ENCODE assay signal across 33 cellular contexts in the genomic region with DNA sequence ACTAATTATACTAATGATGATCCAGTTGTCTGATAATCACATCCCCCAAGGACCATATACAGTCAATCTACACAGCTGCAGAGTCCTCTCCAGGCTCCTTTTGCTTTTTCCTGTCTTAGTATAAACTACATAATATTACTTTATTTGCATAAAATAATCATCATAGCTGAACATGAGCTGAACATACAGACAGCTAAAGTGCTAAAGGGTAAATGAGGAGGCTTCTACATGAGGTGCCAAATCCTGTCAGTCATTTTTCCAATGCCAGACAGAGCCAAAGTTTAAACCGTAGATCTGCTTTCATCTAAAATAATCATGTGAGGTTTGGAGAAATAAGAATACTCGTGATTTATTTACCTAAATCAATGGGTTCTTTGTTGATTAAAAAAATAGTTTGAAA.
DNase-seq lines count a peak whose midpoint lies in the region; TF ChIP-seq lines count a peak whose summit lies in the region.
"Had no signal": no experiment of that assay in that cellular context is flagged by ENCODE, and none has a peak within 500 bp of the region (broad histone marks: within the 10 kb centered on the region; RNA-seq: fewer than 3 reads in every experiment).

No MANE protein-coding gene starts in this region.

- H3K4me3 ChIP-seq in neural cell (ENCODE audit: low read length), result no peak overlapping the region
- H3K4me3 ChIP-seq: A549; BLaER1; BLaER1 treated with 17β-estradiol and CSF1 and Interleukin-3, amounts not matched to agents 10 nM and 100 nM had no signal

- H3F3A ChIP-seq in neural cell (ENCODE audit: insufficient read depth, low read length, poor library complexity, severe bottlenecking), result no peaks in the 10 kb centered on the region

- POLR2A ChIA-PET in RWPE1 (lab: Yijun Ruan, JAX; ENCODE audit: low non-redundant PET), result no interaction called here

- H3K9ac ChIP-seq in neural cell (ENCODE audit: low read length), result no peak overlapping the region
- H3K9ac ChIP-seq: BLaER1; BLaER1 treated with 17β-estradiol and CSF1 and Interleukin-3, amounts not matched to agents 10 nM and 100 nM had no signal

- TF ChIP-seq CTCF in neural cell (IDR thresholded peaks at IDR 0.05; ENCODE audit: poor library complexity, severe bottlenecking), result no peak
- TF ChIP-seq CTCF in RWPE1 (conservative IDR thresholded peaks at IDR 0.05; ENCODE audit: low read depth), result no peak

- no peaks in the 10 kb centered on the region for H3K9me3 ChIP-seq in neural cell (ENCODE audit: low read length)
- H3K9me3 ChIP-seq: A549; BE2C; BLaER1; BLaER1 treated with 17β-estradiol and CSF1 and Interleukin-3, amounts not matched to agents 10 nM and 100 nM; Caco-2 had no signal

- no peaks in the 10 kb centered on the region for H3K27me3 ChIP-seq in neural cell (ENCODE audit: insufficient read depth, low read depth, low read length)
- H3K27me3 ChIP-seq: BE2C; BLaER1; BLaER1 treated with 17β-estradiol and CSF1 and Interleukin-3, amounts not matched to agents 10 nM and 100 nM had no signal

- no peaks in the 10 kb centered on the region for H3K36me3 ChIP-seq in neural cell (ENCODE audit: insufficient read depth, low read length)
- H3K36me3 ChIP-seq: BE2C; BLaER1; BLaER1 treated with 17β-estradiol and CSF1 and Interleukin-3, amounts not matched to agents 10 nM and 100 nM had no signal

- TF ChIP-seq RAD21 in neural cell (conservative IDR thresholded peaks at IDR 0.05), result no peak

- CTCF ChIA-PET in RWPE1 (lab: Yijun Ruan, JAX), result no interaction called here

- DNase-seq in NCI-H82 (lab: John Stamatoyannopoulos, UW), result peak; percentile 15
- DNase-seq in NCI-H82 treated with DMSO at 0.1 percent for 48 hours (lab: John Stamatoyannopoulos, UW; ENCODE audit: unreplicated experiment), result no peak
- DNase-seq in D341Med (ENCODE audit: low spot score), result peak; percentile 36
- peak; percentile 5 for DNase-seq in NCI-H69 (lab: John Stamatoyannopoulos, UW)
- DNase-seq in GF-D8 (lab: John Stamatoyannopoulos, UW), result no peak
- DNase-seq in RWPE1 (ENCODE audit: low spot score), result no peak
- no peak for DNase-seq in NCI-H524 (lab: John Stamatoyannopoulos, UW)
- DNase-seq: 8988T; ACHN; AML-193; BE2C; C1 segment of cervical spinal cord; Caco-2; Calu3; CD4-positive, alpha-beta memory T cell; CD4-positive, alpha-beta T cell; CD4-positive, CD25-positive, alpha-beta regulatory T cell; CD8-positive, alpha-beta memory T cell; CD8-positive, alpha-beta T cell; COR-L47; DMS 273 treated with DMSO at 0.1 percent for 48 hours; DMS153; DMS53; DMS79; DMS79 treated with DMSO at 0.1 percent for 48 hours; DND-41; EL had no signal

- peak overlapping the region; percentile 16 for H3K27ac ChIP-seq in neural cell (ENCODE audit: low read length)
- H3K27ac ChIP-seq in RWPE1, result no peak overlapping the region
- H3K27ac ChIP-seq: 22Rv1; A549; BLaER1; BLaER1 treated with 17β-estradiol and CSF1 and Interleukin-3, amounts not matched to agents 10 nM and 100 nM; C4-2B had no signal

- H3K4me2 ChIP-seq in neural cell (ENCODE audit: low read length), result no peak overlapping the region
- H3K4me2 ChIP-seq: A549; BLaER1; BLaER1 treated with 17β-estradiol and CSF1 and Interleukin-3, amounts not matched to agents 10 nM and 100 nM had no signal

- no peaks in the 10 kb centered on the region for H4K20me1 ChIP-seq in neural cell (ENCODE audit: insufficient read depth)
- H4K20me1 ChIP-seq: BLaER1; BLaER1 treated with 17β-estradiol and CSF1 and Interleukin-3, amounts not matched to agents 10 nM and 100 nM had no signal

- H3K79me2 ChIP-seq in neural cell (replicated peaks; ENCODE audit: insufficient read depth, low read length), result no peaks in the 10 kb centered on the region

- no peaks in the 10 kb centered on the region for H3K9me2 ChIP-seq in neural cell (ENCODE audit: insufficient read depth, low read length)

- H2AFZ ChIP-seq in neural cell (ENCODE audit: low read depth, low read length), result no peak overlapping the region

- peak; percentile 72 for TF ChIP-seq EP300 in neural cell (conservative IDR thresholded peaks at IDR 0.05; ENCODE audit: poor library complexity, severe bottlenecking)

TF ChIP-seq in neural cell, 6 proteins besides CTCF, POLR2A, EP300 and RAD21:
- TF ChIP-seq EZH2 (IDR thresholded peaks at IDR 0.05; ENCODE audit: borderline replicate concordance, insufficient read depth, low read length, poor library complexity, severe bottlenecking) (no peak), POLR2AphosphoS5 (IDR thresholded peaks at IDR 0.05) (peak; percentile 58), TAF1 (IDR thresholded peaks at IDR 0.05; ENCODE audit: low read depth) (no peak), SMC3 (conservative IDR thresholded peaks at IDR 0.05; ENCODE audit: poor library complexity) (no peak), MXI1 (conservative IDR thresholded peaks at IDR 0.05; ENCODE audit: poor library complexity, severe bottlenecking) (no peak)
- TF ChIP-seq, protein P1, sequence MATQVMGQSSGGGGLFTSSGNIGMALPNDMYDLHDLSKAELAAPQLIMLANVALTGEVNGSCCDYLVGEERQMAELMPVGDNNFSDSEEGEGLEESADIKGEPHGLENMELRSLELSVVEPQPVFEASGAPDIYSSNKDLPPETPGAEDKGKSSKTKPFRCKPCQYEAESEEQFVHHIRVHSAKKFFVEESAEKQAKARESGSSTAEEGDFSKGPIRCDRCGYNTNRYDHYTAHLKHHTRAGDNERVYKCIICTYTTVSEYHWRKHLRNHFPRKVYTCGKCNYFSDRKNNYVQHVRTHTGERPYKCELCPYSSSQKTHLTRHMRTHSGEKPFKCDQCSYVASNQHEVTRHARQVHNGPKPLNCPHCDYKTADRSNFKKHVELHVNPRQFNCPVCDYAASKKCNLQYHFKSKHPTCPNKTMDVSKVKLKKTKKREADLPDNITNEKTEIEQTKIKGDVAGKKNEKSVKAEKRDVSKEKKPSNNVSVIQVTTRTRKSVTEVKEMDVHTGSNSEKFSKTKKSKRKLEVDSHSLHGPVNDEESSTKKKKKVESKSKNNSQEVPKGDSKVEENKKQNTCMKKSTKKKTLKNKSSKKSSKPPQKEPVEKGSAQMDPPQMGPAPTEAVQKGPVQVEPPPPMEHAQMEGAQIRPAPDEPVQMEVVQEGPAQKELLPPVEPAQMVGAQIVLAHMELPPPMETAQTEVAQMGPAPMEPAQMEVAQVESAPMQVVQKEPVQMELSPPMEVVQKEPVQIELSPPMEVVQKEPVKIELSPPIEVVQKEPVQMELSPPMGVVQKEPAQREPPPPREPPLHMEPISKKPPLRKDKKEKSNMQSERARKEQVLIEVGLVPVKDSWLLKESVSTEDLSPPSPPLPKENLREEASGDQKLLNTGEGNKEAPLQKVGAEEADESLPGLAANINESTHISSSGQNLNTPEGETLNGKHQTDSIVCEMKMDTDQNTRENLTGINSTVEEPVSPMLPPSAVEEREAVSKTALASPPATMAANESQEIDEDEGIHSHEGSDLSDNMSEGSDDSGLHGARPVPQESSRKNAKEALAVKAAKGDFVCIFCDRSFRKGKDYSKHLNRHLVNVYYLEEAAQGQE (IDR thresholded peaks at IDR 0.05; ENCODE audit: borderline replicate concordance), result no peak

Comparison
In these comparisons a context has a peak if more than half of its experiments do, and no peak if none do; other contexts are left out.
1. DNase-seq: peak in NCI-H82 (single experiment), D341Med (single experiment) and NCI-H69 (single experiment); none in NCI-H82 treated with DMSO at 0.1 percent for 48 hours (single experiment), GF-D8 (single experiment), RWPE1 (single experiment) and NCI-H524 (0 of 2).